In the genomic region with DNA sequence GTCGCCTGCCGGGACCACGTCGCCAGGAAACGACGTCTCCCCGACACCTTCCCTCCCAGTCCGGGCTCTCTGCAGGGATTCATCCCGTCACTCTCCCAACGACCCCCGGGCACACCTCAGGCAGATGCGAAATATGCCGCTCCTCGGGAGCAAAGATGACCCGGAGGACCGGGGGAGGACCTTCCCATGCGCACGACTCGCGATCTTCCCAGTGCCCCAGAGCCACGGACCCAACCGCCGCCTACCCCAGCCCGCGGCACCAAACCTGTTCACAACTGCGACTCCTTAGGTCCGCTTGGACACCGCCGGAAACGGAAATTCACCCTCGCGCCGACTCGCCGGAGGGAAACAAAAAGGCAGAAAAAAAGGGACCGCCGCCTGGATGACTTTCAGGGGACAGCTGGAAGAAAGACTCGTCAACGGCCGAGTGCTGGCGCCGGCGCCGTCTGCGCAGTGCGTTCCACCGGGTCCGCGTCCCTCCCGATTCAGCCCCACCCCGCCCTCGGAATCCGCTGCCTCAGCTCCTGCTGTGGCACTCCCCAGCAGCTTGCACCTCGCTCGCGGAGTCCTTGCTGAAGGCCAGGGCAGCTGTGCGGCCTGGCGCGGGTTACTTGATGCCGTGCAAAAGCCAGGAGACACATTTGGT, we compare ENCODE assay signal across 1 cellular context.
TF ChIP-seq lines count a peak whose summit lies in the region.
"Not testable (repeated sequence)": the region's sequence is repeated elsewhere in the genome, so short reads cannot be mapped to it uniquely, and the experiment has no call there.

No MANE protein-coding gene starts in this region.

TF ChIP-seq in HepG2, 621 proteins besides CTCF, POLR2A, EP300 and RAD21 (continued from another document and continues in another):
- TF ChIP-seq SKI (IDR thresholded peaks at IDR 0.05; ENCODE audit: partially characterized antibody) (peak; percentile 78), NRL (CRISPR knock-in tag; IDR thresholded peaks at IDR 0.05; ENCODE audit: borderline replicate concordance) (peak; percentile 47; the same call in 1 of the 2 replicates), ZMYM4 (CRISPR knock-in tag; IDR thresholded peaks at IDR 0.05) (peak; percentile 79), ZNF33B (CRISPR knock-in tag; IDR thresholded peaks at IDR 0.05) (0 out of 2 replicates have a peak, but pooled peaks have one; percentile 29), ZNF317 (CRISPR knock-in tag; IDR thresholded peaks at IDR 0.05) (0 out of 2 replicates have a peak, but pooled peaks have one; percentile 20), DMAP1 (CRISPR knock-in tag; IDR thresholded peaks at IDR 0.05) (peak; percentile 61), ZNF709 (CRISPR knock-in tag; IDR thresholded peaks at IDR 0.05) (0 out of 2 replicates have a peak, but pooled peaks have one; percentile 31), HDAC1 (CRISPR knock-in tag; IDR thresholded peaks at IDR 0.05) (peak; percentile 52), POLR2AphosphoS5 (IDR thresholded peaks at IDR 0.05; ENCODE audit: low read depth, low read length) (peak; percentile 76), MYC (CRISPR knock-in tag; IDR thresholded peaks at IDR 0.05; ENCODE audit: borderline replicate concordance) (0 out of 2 replicates have a peak, but pooled peaks have one; percentile 41), NFATC3 (CRISPR knock-in tag; IDR thresholded peaks at IDR 0.05) (0 out of 2 replicates have a peak, but pooled peaks have one; percentile 42), SP1 (CRISPR knock-in tag; IDR thresholded peaks at IDR 0.05) (peak; percentile 43; the same call in 1 of the 2 replicates), YEATS2 (CRISPR knock-in tag; IDR thresholded peaks at IDR 0.05; ENCODE audit: borderline replicate concordance) (peak; percentile 71), MED8 (CRISPR knock-in tag; IDR thresholded peaks at IDR 0.05; ENCODE audit: insufficient replicate concordance) (peak; percentile 62), ZNF788 (CRISPR knock-in tag; IDR thresholded peaks at IDR 0.05; ENCODE audit: borderline replicate concordance) (peak; percentile 14; the same call in 1 of the 2 replicates), ZNF768 (CRISPR knock-in tag; IDR thresholded peaks at IDR 0.05) (peak; percentile 45; the same call in 1 of the 2 replicates), HCFC1 (IDR thresholded peaks at IDR 0.05; ENCODE audit: low read depth, low read length) (peak; percentile 43; the same call in 1 of the 2 replicates), KDM2A (CRISPR knock-in tag; IDR thresholded peaks at IDR 0.05; ENCODE audit: borderline replicate concordance, low read depth) (peak; percentile 62; the same call in 1 of the 2 replicates), FOXK1 (CRISPR knock-in tag; IDR thresholded peaks at IDR 0.05; ENCODE audit: borderline replicate concordance, low read depth) (peak; percentile 32; the same call in 1 of the 2 replicates), SRY (CRISPR knock-in tag; IDR thresholded peaks at IDR 0.05) (peak; percentile 57; the same call in 1 of the 2 replicates), KDM5A (IDR thresholded peaks at IDR 0.05; ENCODE audit: borderline replicate concordance, low read length) (peak; percentile 90; the same call in 1 of the 2 replicates), SIN3B (IDR thresholded peaks at IDR 0.05; ENCODE audit: low read length) (peak; percentile 76), NONO (CRISPR knock-in tag; conservative IDR thresholded peaks at IDR 0.05) (peak; percentile 73), ZNF598 (CRISPR knock-in tag; IDR thresholded peaks at IDR 0.05; ENCODE audit: borderline replicate concordance) (0 out of 2 replicates have a peak, but pooled peaks have one; percentile 35), ZNF839 (CRISPR knock-in tag; IDR thresholded peaks at IDR 0.05; ENCODE audit: borderline replicate concordance) (peak; percentile 39; the same call in 1 of the 2 replicates), YY1 (IDR thresholded peaks at IDR 0.05; ENCODE audit: insufficient read depth, insufficient replicate concordance, low read depth, low read length) (peak; percentile 47), TAF1 (CRISPR knock-in tag; IDR thresholded peaks at IDR 0.05) (peak; percentile 77), CREB1 (CRISPR knock-in tag; IDR thresholded peaks at IDR 0.05) (0 out of 2 replicates have a peak, but pooled peaks have one; percentile 51), KMT2B (CRISPR knock-in tag; IDR thresholded peaks at IDR 0.05) (peak; percentile 85), RBFOX2 (IDR thresholded peaks at IDR 0.05; ENCODE audit: low read depth, low read length) (peak; percentile 78)
- TF ChIP-seq, protein P1, sequence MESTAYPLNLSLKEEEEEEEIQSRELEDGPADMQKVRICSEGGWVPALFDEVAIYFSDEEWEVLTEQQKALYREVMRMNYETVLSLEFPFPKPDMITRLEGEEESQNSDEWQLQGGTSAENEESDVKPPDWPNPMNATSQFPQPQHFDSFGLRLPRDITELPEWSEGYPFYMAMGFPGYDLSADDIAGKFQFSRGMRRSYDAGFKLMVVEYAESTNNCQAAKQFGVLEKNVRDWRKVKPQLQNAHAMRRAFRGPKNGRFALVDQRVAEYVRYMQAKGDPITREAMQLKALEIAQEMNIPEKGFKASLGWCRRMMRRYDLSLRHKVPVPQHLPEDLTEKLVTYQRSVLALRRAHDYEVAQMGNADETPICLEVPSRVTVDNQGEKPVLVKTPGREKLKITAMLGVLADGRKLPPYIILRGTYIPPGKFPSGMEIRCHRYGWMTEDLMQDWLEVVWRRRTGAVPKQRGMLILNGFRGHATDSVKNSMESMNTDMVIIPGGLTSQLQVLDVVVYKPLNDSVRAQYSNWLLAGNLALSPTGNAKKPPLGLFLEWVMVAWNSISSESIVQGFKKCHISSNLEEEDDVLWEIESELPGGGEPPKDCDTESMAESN (CRISPR knock-in tag; conservative IDR thresholded peaks at IDR 0.05): 0 out of 2 replicates have a peak, but pooled peaks have one; percentile 46
- TF ChIP-seq, protein P2, sequence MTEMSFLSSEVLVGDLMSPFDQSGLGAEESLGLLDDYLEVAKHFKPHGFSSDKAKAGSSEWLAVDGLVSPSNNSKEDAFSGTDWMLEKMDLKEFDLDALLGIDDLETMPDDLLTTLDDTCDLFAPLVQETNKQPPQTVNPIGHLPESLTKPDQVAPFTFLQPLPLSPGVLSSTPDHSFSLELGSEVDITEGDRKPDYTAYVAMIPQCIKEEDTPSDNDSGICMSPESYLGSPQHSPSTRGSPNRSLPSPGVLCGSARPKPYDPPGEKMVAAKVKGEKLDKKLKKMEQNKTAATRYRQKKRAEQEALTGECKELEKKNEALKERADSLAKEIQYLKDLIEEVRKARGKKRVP (CRISPR knock-in tag; IDR thresholded peaks at IDR 0.05): 0 out of 4 replicates have a peak, but pooled peaks of 1 of the 2 experiments have one; percentile 14
- TF ChIP-seq, protein P3, sequence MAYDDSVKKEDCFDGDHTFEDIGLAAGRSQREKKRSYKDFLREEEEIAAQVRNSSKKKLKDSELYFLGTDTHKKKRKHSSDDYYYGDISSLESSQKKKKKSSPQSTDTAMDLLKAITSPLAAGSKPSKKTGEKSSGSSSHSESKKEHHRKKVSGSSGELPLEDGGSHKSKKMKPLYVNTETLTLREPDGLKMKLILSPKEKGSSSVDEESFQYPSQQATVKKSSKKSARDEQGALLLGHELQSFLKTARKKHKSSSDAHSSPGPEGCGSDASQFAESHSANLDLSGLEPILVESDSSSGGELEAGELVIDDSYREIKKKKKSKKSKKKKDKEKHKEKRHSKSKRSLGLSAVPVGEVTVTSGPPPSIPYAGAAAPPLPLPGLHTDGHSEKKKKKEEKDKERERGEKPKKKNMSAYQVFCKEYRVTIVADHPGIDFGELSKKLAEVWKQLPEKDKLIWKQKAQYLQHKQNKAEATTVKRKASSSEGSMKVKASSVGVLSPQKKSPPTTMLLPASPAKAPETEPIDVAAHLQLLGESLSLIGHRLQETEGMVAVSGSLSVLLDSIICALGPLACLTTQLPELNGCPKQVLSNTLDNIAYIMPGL (CRISPR knock-in tag; IDR thresholded peaks at IDR 0.05; ENCODE audit: borderline replicate concordance in 1 of 2, low read depth in 1 of 2): peak; percentile 74 to 82
- TF ChIP-seq SP1, NONO, CREB1 (IDR thresholded peaks at IDR 0.05): not testable (repeated sequence)
- TF ChIP-seq, protein P4, sequence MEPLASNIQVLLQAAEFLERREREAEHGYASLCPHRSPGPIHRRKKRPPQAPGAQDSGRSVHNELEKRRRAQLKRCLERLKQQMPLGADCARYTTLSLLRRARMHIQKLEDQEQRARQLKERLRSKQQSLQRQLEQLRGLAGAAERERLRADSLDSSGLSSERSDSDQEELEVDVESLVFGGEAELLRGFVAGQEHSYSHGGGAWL (CRISPR knock-in tag; IDR thresholded peaks at IDR 0.05): peak; percentile 49; the same call in 1 of the 2 replicates
- TF ChIP-seq, protein P5, sequence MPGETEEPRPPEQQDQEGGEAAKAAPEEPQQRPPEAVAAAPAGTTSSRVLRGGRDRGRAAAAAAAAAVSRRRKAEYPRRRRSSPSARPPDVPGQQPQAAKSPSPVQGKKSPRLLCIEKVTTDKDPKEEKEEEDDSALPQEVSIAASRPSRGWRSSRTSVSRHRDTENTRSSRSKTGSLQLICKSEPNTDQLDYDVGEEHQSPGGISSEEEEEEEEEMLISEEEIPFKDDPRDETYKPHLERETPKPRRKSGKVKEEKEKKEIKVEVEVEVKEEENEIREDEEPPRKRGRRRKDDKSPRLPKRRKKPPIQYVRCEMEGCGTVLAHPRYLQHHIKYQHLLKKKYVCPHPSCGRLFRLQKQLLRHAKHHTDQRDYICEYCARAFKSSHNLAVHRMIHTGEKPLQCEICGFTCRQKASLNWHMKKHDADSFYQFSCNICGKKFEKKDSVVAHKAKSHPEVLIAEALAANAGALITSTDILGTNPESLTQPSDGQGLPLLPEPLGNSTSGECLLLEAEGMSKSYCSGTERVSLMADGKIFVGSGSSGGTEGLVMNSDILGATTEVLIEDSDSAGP (CRISPR knock-in tag; IDR thresholded peaks at IDR 0.05; ENCODE audit: borderline replicate concordance): peak; percentile 61; the same call in 1 of the 2 replicates
- TF ChIP-seq, protein P6, sequence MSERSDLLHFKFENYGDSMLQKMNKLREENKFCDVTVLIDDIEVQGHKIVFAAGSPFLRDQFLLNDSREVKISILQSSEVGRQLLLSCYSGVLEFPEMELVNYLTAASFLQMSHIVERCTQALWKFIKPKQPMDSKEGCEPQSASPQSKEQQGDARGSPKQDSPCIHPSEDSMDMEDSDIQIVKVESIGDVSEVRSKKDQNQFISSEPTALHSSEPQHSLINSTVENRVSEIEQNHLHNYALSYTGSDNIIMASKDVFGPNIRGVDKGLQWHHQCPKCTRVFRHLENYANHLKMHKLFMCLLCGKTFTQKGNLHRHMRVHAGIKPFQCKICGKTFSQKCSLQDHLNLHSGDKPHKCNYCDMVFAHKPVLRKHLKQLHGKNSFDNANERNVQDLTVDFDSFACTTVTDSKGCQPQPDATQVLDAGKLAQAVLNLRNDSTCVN (CRISPR knock-in tag; IDR thresholded peaks at IDR 0.05; ENCODE audit: borderline replicate concordance): 0 out of 2 replicates have a peak, but pooled peaks have one; percentile 24
- TF ChIP-seq, protein P7, sequence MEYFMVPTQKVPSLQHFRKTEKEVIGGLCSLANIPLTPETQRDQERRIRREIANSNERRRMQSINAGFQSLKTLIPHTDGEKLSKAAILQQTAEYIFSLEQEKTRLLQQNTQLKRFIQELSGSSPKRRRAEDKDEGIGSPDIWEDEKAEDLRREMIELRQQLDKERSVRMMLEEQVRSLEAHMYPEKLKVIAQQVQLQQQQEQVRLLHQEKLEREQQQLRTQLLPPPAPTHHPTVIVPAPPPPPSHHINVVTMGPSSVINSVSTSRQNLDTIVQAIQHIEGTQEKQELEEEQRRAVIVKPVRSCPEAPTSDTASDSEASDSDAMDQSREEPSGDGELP (IDR thresholded peaks at IDR 0.05; ENCODE audit: borderline replicate concordance, low read depth): peak; percentile 64
- TF ChIP-seq, protein P8, sequence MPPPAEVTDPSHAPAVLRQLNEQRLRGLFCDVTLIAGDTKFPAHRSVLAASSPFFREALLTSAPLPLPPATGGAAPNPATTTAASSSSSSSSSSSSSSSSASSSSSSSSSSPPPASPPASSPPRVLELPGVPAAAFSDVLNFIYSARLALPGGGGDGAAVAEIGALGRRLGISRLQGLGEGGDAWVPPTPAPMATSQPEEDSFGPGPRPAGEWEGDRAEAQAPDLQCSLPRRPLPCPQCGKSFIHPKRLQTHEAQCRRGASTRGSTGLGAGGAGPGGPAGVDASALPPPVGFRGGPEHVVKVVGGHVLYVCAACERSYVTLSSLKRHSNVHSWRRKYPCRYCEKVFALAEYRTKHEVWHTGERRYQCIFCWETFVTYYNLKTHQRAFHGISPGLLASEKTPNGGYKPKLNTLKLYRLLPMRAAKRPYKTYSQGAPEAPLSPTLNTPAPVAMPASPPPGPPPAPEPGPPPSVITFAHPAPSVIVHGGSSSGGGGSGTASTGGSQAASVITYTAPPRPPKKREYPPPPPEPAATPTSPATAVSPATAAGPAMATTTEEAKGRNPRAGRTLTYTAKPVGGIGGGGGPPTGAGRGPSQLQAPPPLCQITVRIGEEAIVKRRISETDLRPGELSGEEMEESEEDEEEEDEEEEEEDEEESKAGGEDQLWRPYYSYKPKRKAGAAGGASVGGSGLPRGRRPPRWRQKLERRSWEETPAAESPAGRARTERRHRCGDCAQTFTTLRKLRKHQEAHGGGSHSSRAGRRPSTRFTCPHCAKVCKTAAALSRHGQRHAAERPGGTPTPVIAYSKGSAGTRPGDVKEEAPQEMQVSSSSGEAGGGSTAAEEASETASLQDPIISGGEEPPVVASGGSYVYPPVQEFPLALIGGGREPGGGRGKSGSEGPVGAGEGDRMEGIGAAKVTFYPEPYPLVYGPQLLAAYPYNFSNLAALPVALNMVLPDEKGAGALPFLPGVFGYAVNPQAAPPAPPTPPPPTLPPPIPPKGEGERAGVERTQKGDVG (CRISPR knock-in tag; IDR thresholded peaks at IDR 0.05; ENCODE audit: borderline replicate concordance): 0 out of 2 replicates have a peak, but pooled peaks have one; percentile 59
- TF ChIP-seq, protein P9, sequence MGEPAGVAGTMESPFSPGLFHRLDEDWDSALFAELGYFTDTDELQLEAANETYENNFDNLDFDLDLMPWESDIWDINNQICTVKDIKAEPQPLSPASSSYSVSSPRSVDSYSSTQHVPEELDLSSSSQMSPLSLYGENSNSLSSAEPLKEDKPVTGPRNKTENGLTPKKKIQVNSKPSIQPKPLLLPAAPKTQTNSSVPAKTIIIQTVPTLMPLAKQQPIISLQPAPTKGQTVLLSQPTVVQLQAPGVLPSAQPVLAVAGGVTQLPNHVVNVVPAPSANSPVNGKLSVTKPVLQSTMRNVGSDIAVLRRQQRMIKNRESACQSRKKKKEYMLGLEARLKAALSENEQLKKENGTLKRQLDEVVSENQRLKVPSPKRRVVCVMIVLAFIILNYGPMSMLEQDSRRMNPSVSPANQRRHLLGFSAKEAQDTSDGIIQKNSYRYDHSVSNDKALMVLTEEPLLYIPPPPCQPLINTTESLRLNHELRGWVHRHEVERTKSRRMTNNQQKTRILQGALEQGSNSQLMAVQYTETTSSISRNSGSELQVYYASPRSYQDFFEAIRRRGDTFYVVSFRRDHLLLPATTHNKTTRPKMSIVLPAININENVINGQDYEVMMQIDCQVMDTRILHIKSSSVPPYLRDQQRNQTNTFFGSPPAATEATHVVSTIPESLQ (CRISPR knock-in tag; conservative IDR thresholded peaks at IDR 0.05): 0 out of 2 replicates have a peak, but pooled peaks have one; percentile 34
